In the genomic region with DNA sequence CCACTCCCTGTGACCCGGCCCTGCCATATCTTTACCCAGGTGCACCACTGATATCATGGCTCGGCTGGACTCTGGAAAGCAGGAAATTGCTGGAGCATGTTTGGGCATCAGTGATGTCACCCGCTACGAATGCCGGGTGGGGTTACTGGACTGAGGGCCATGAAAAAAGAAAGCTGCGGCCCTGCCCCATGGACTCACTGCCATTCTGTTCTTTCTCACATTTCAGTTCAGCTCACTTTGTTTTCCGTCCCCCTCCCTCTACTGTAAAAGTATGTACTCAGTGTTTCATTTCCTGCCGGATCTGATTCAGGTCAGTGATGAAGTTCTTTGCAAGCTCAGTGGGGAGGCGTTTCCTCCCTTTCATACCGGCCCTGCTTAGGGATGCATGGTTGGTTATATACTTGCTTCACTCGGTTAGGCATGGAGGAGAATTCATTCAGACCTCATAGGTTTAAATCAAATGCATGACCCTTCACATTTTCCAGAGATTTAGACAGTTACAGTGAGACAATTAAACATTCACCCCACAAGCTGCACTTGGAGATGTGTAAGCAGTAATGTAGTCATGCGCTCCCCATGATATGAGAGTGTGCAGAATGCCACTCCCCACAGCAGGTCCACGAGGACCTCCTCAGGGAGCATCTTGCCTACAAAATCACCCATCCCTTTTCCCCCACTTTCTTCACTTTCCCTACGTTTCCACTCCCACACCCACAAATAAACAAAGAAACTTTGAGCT, we compare ENCODE assay signal across 8 cellular contexts.
DNase-seq lines count a peak whose midpoint lies in the region; ATAC-seq and TF ChIP-seq lines count a peak whose summit lies in the region.
"Not testable (repeated sequence)": the region's sequence is repeated elsewhere in the genome, so short reads cannot be mapped to it uniquely, and the experiment has no call there.

No MANE protein-coding gene starts in this region.

- H3K4me3 ChIP-seq in AG10803 (ENCODE audit: low read length); spleen: not testable (repeated sequence)

- H3K27ac ChIP-seq in RWPE1, result peak overlapping the region; percentile 62
- peak overlapping the region in 6 of 8 donors; percentile 55 to 84 (median 73) for H3K27ac ChIP-seq in spleen

- DNase-seq in AG10803 (ENCODE audit: low read depth) (peak; percentile 34), HK-2 (ENCODE audit: unreplicated experiment) (peak; percentile 10), activated gamma-delta T cell treated with Interleukin-2 at 50 U/mL for 16 hours (peak; percentile 23), dermis blood vessel endothelial cell (peak; percentile 97), left ventricle myocardium superior (peak; percentile 55), naive B cell (peak; percentile 40), spleen (peak; percentile 77)
- DNase-seq in RWPE1 (ENCODE audit: low spot score), result not testable (repeated sequence)

- H3K4me3 Mint-ChIP-seq in naive B cell, result peak overlapping the region; percentile 11 to 79 (median 54)

- H3K9me3 Mint-ChIP-seq in naive B cell, result not testable (repeated sequence)

- H3K27ac Mint-ChIP-seq in naive B cell, result peak overlapping the region in 4 of 6 donors; percentile 16 to 82 (median 29)

- CTCF ChIA-PET in RWPE1 (lab: Yijun Ruan, JAX), result not testable (repeated sequence)

- H3K27me3 ChIP-seq in spleen (replicated peaks in 1 of 7), result not testable (repeated sequence)

- TF ChIP-seq CTCF in AG10803 (conservative IDR thresholded peaks at IDR 0.05; ENCODE audit: low read length); RWPE1 (conservative IDR thresholded peaks at IDR 0.05; ENCODE audit: low read depth); spleen (IDR thresholded peaks at IDR 0.05 in 8 of 11, conservative IDR thresholded peaks at IDR 0.05 in 3 of 11): not testable (repeated sequence)

- peaks cover 5 to 14% (median 13%) of the 10 kb centered on the region in 3 donors for H3K4me1 Mint-ChIP-seq in naive B cell

- POLR2A ChIA-PET in RWPE1 (lab: Yijun Ruan, JAX; ENCODE audit: low non-redundant PET), result not testable (repeated sequence)

- not testable (repeated sequence) for H3K27me3 Mint-ChIP-seq in naive B cell

- peaks cover 0 to 23% (median 6%) of the 10 kb centered on the region in 6 donors for H3K4me1 ChIP-seq in spleen

- TF ChIP-seq POLR2A in spleen (IDR thresholded peaks at IDR 0.05), result not testable (repeated sequence)

- intact Hi-C loops in left ventricle myocardium superior (cut with micrococcal nuclease); spleen (cut with DNase I; ENCODE audit: low total_unique reads): not testable (repeated sequence)

- not testable (repeated sequence) for ATAC-seq in left ventricle myocardium superior; naive B cell (ENCODE audit: low read depth in 2 of 2)

- not testable (repeated sequence) for H3K9me3 ChIP-seq in spleen

- WGBS in spleen, 5 donors, result 23 to 37% (median 30%) methylated on average over 8 to 11 of the region's 14 CpGs

- not testable (repeated sequence) for H3K36me3 Mint-ChIP-seq in naive B cell

- not testable (repeated sequence) for H3K36me3 ChIP-seq in spleen
